ENCODE assay signal across 23 cellular contexts in genomic region chr4:19230906-19231305, GRCh38.
"Had no signal": no experiment of that assay in that cellular context is flagged by ENCODE, and none has a peak within 500 bp of the region (broad histone marks: within the 10 kb centered on the region; RNA-seq: fewer than 3 reads in every experiment).

No MANE protein-coding gene starts in this region.

- H3K4me3 ChIP-seq: dorsolateral prefrontal cortex, gastrocnemius medialis, lung, mucosa of descending colon, prostate gland, sigmoid colon, thoracic aorta, tibial nerve, upper lobe of left lung had no signal

- FAIRE-seq: colon, kidney, urothelium cell line had no signal

- H3K4me1 ChIP-seq: gastrocnemius medialis, prostate gland, sigmoid colon, tibial nerve, upper lobe of left lung had no signal

- H3K27ac ChIP-seq: dorsolateral prefrontal cortex, gastrocnemius medialis, prostate gland, sigmoid colon, thoracic aorta, tibial nerve, upper lobe of left lung had no signal

- DNase-seq: dorsolateral prefrontal cortex; effector CD4-positive, alpha-beta T cell; foreskin fibroblast; gastrocnemius medialis; head of caudate nucleus; kidney; mucosa of descending colon; naive B cell; right cardiac atrium; sigmoid colon; stimulated activated CD4-positive, alpha-beta T cell treated with anti-CD3 and anti-CD28 coated beads, Interleukin-4, amount 100 ng/mL, for 4 hours; stimulated activated naive CD8-positive, alpha-beta T cell treated with anti-CD3 and anti-CD28 coated beads, Interleukin-15, Interleukin-2, amounts not matched to agents 100 U/mL and 50 U/mL, for 24 hours; substantia nigra; upper lobe of left lung had no signal

- H3K36me3 ChIP-seq: gastrocnemius medialis, prostate gland, sigmoid colon, thoracic aorta, tibial nerve, upper lobe of left lung had no signal

- H3K27me3 ChIP-seq: dorsolateral prefrontal cortex, gastrocnemius medialis, sigmoid colon, tibial nerve, upper lobe of left lung had no signal

- ATAC-seq: gastrocnemius medialis; left lobe of liver; mucosa of descending colon; natural killer cell treated with Interleukin-12 subunit alpha and Interleukin-12 subunit beta and Interleukin-15 and Interleukin-18, amount 100 ng/mL, for 72 hours; right cardiac atrium; stimulated activated memory B cell treated with anti-CD40 and anti-IgM and Interleukin-4, amounts not matched to agents 10 μg/mL and 1 μg/mL and 100 μg/mL, for 72 hours; stimulated activated naive CD8-positive, alpha-beta T cell treated with anti-CD3 and anti-CD28 coated beads, Interleukin-15, Interleukin-2, amounts not matched to agents 100 U/mL and 50 U/mL, for 24 hours had no signal

- H3K9me3 ChIP-seq: gastrocnemius medialis, mucosa of descending colon, prostate gland, sigmoid colon, thoracic aorta, tibial nerve, upper lobe of left lung had no signal
